Comparison of ENCODE assay signal across 9 cellular contexts in the genomic region with DNA sequence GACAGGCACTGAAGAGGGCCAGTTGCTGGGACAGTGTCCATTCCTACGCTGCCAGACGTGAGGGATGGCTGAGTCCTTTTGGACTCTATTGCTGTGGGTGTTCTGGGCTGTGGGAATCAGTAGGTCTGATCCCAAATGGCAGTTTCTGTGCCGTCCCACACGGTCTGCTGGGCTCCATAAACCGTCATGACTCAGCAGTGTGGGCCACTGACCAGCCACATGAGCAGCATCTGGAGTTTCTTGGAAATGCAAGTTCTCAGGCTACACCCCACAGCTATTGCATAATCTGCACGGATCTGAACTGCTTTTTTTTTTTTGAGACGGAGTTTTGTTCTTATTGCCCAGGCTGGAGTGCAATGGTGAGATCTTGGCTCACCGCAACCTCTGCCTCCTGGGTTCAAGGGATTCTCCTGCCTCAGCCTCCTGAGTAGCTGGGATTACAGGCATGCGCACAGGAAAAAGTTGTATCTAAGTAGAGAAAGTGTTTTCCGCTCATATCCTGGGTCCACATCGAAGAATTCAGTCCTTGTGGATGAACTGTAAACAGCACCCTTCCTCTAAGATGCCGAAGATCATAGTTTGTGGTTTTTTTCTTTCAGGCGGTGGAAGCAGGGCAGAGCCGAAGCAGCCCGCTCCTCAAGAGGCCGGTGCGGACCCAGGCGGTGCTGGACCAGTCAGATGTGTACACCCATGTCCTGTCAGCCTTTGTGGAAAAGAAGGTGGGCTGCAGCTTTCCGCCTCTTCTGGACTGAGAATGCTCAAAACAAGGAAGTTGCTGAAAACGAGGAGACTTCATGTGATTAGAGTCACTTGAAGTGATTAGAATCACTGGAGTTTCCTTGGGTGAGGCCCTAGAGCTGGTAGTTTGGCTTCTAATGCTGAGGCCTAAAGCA. TPM values are rescaled to one million over a fixed set of nuclear protein-coding genes. Genes with fewer than 3 reads are reported as not detected.
DNase-seq lines count a peak whose midpoint lies in the region; ATAC-seq, FAIRE-seq and TF ChIP-seq lines count a peak whose summit lies in the region.
"Had no signal": no experiment of that assay in that cellular context is flagged by ENCODE, and none has a peak within 500 bp of the region (broad histone marks: within the 10 kb centered on the region; RNA-seq: fewer than 3 reads in every experiment).

No MANE protein-coding gene starts in this region.

- DNase-seq in activated T-cell treated with anti-CD3 and anti-CD28 coated beads, Interleukin-2, amount 50 U/mL, for 24 hours = no peak
- DNase-seq in activated T-cell treated with anti-CD3 and anti-CD28 coated beads, Interleukin-2, amount 50 U/mL, for 48 hours = no peak
- no peak for DNase-seq in activated naive CD8-positive, alpha-beta T cell treated with anti-CD3 and anti-CD28 coated beads for 36 hours
- DNase-seq in immature natural killer cell = no peak
- no peak for DNase-seq in NCI-H1417 treated with DMSO at 0.1 percent for 48 hours (lab: John Stamatoyannopoulos, UW)
- no peak for DNase-seq in T-cell
- no peak for DNase-seq in H54 (ENCODE audit: insufficient read length, low spot score)
- DNase-seq: SHP77 treated with DMSO at 0.1 percent for 48 hours had no signal

- H3K4me1 Mint-ChIP-seq in activated T-cell treated with anti-CD3 and anti-CD28 coated beads, Interleukin-2, amount 50 U/mL, for 24 hours (ENCODE audit: low read depth) = peaks cover 15% of the 10 kb centered on the region
- H3K4me1 Mint-ChIP-seq in activated naive CD8-positive, alpha-beta T cell treated with anti-CD3 and anti-CD28 coated beads for 36 hours = peaks cover 8% of the 10 kb centered on the region
- H3K4me1 Mint-ChIP-seq in immature natural killer cell = no peaks in the 10 kb centered on the region
- H3K4me1 Mint-ChIP-seq in T-cell = peaks cover 0 to 5% (median 0%) of the 10 kb centered on the region in 3 donors

- no peak for TF ChIP-seq POLR2A in H54 (IDR thresholded peaks at IDR 0.05; ENCODE audit: low read depth, low read length)

- peaks cover 90% of the 10 kb centered on the region for H3K36me3 Mint-ChIP-seq in activated T-cell treated with anti-CD3 and anti-CD28 coated beads, Interleukin-2, amount 50 U/mL, for 24 hours (ENCODE audit: low read depth)
- peaks cover 9% of the 10 kb centered on the region for H3K36me3 Mint-ChIP-seq in activated naive CD8-positive, alpha-beta T cell treated with anti-CD3 and anti-CD28 coated beads for 36 hours
- H3K36me3 Mint-ChIP-seq in immature natural killer cell = peaks cover 0 to 62% (median 49%) of the 10 kb centered on the region in 3 donors
- peaks cover 68% of the 10 kb centered on the region for H3K36me3 Mint-ChIP-seq in T-cell

- H3K27ac ChIP-seq in temporal lobe (ENCODE audit: low read depth, low read length) = peak overlapping the region; percentile 23

- H3K27me3 Mint-ChIP-seq in activated T-cell treated with anti-CD3 and anti-CD28 coated beads, Interleukin-2, amount 50 U/mL, for 24 hours = no peaks in the 10 kb centered on the region
- no peaks in the 10 kb centered on the region for H3K27me3 Mint-ChIP-seq in activated naive CD8-positive, alpha-beta T cell treated with anti-CD3 and anti-CD28 coated beads for 36 hours
- H3K27me3 Mint-ChIP-seq in immature natural killer cell (ENCODE audit: low read depth in 3 of 3) (peaks cover 3 to 12% (median 10%) of the 10 kb centered on the region in 3 donors), T-cell (no peaks in the 10 kb centered on the region)

- CTCF ChIA-PET in T-cell (lab: Charles Lee) = no interaction called here

- no peaks in the 10 kb centered on the region for H3K9me3 Mint-ChIP-seq in activated T-cell treated with anti-CD3 and anti-CD28 coated beads, Interleukin-2, amount 50 U/mL, for 24 hours
- H3K9me3 Mint-ChIP-seq in activated naive CD8-positive, alpha-beta T cell treated with anti-CD3 and anti-CD28 coated beads for 36 hours = no peaks in the 10 kb centered on the region
- H3K9me3 Mint-ChIP-seq in immature natural killer cell = no peaks in the 10 kb centered on the region
- no peaks in the 10 kb centered on the region for H3K9me3 Mint-ChIP-seq in T-cell

- no peak for FAIRE-seq in H54 (lab: Jason Lieb, UNC)

- no peak for ATAC-seq in T-cell (replicated peaks in 1 of 4)

- POLR2A ChIA-PET in T-cell (lab: Charles Lee) = interaction anchor here in 1 of 2 donors (0.7 kb wide), 1 partner anchor 613 kb away, joined by 3 read pairs; no protein-coding TSS in a partner anchor

- peak overlapping the region; percentile 84 for H3K27ac Mint-ChIP-seq in activated T-cell treated with anti-CD3 and anti-CD28 coated beads, Interleukin-2, amount 50 U/mL, for 24 hours
- H3K27ac Mint-ChIP-seq in activated naive CD8-positive, alpha-beta T cell treated with anti-CD3 and anti-CD28 coated beads for 36 hours = peak overlapping the region; percentile 42
- peak overlapping the region in 5 of 6 donors; percentile 11 to 75 (median 37) for H3K27ac Mint-ChIP-seq in immature natural killer cell
- peak overlapping the region in 1 of 2 donors; percentile 15 for H3K27ac Mint-ChIP-seq in T-cell

- no peak overlapping the region for H3K4me3 Mint-ChIP-seq in activated T-cell treated with anti-CD3 and anti-CD28 coated beads, Interleukin-2, amount 50 U/mL, for 24 hours
- H3K4me3 Mint-ChIP-seq in activated naive CD8-positive, alpha-beta T cell treated with anti-CD3 and anti-CD28 coated beads for 36 hours = no peak overlapping the region
- H3K4me3 Mint-ChIP-seq in immature natural killer cell = no peak overlapping the region
- H3K4me3 Mint-ChIP-seq in T-cell = no peak overlapping the region

RNA-seq across cellular contexts. Expression of gene RMC1, which starts 25.5 kb away (rescaled TPM):
- total RNA-seq in activated naive CD8-positive, alpha-beta T cell treated with anti-CD3 and anti-CD28 coated beads for 36 hours = 10 to 100 TPM; 29.7 to 30.8 TPM
- polyA plus RNA-seq in immature natural killer cell = 10 to 100 TPM; 33.4 to 67.1 (median 39.0) TPM
- total RNA-seq in temporal lobe (22.4 TPM), T-cell (10 to 100 TPM; 46.9 to 57.4 (median 51.0) TPM)

RNA-seq across cellular contexts. Expression of gene NPC1, which starts 57.5 kb away (rescaled TPM):
- 10 to 100 TPM; 19.7 to 22.3 TPM for total RNA-seq in activated naive CD8-positive, alpha-beta T cell treated with anti-CD3 and anti-CD28 coated beads for 36 hours
- 10 to 100 TPM; 25.1 to 83.2 (median 47.2) TPM for polyA plus RNA-seq in immature natural killer cell
- total RNA-seq in temporal lobe = 30.2 TPM
- total RNA-seq in T-cell = 10 to 100 TPM; 35.2 to 52.7 (median 39.4) TPM
